7 cellular contexts compared by ENCODE assay signal in genomic region chr11:126012852-126013251, GRCh38.
"Had no signal": no experiment of that assay in that cellular context is flagged by ENCODE, and none has a peak within 500 bp of the region (broad histone marks: within the 10 kb centered on the region; RNA-seq: fewer than 3 reads in every experiment).

No MANE protein-coding gene starts in this region.

- DNase-seq: GDM1, GF-D8 had no signal

- FAIRE-seq: GM12878, GM12891, GM12892, GM18507, GM19239 had no signal

- H3K4me3 ChIP-seq: GM12878 had no signal

- ATAC-seq: GM12878 had no signal
